ENCODE assay signal across 8 cellular contexts in the genomic region with DNA sequence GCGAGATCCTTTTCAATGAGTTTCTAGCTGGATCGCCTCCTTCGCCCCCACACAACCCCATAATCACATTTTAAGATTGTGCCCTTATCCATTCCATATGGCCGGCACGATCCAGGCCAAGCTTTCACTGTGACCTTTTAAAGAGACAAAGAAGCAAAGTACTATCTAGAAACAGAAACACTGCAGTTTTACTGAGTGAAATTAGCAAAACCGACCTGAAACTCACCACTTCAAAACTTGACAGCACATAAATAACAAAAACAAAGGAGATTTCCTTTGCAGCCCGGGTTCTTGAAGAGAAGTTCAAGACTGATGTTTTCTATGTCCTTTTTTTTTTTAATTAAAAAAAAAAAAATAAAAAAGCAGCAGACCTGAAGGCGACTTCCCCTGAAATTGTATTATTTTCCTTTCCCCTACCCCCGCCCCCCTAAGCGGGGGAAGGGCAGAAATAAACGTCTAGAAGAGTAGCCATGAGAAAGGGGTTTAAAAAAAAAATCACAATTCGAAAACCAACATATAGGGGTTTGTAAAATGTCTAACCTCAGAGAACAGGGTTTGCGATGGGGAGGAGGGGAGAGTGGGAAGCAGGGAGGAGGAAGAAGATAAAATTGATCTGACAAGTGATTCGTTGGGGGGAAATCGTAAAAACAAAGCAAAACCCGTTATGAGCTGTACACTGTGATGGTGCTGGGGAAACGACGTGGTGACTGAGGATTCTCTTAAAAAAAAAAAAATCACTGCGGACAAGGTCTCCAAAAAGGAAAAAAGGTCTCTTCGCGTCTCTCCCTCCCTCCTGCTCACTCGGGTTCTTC. TPM values are rescaled to one million over a fixed set of nuclear protein-coding genes. Genes with fewer than 3 reads are reported as not detected.
DNase-seq lines count a peak whose midpoint lies in the region; ATAC-seq and TF ChIP-seq lines count a peak whose summit lies in the region.

No MANE protein-coding gene starts in this region.

- TF ChIP-seq POLR2A in upper lobe of left lung (IDR thresholded peaks at IDR 0.05) = no peak

- no peak for TF ChIP-seq EP300 in upper lobe of left lung (IDR thresholded peaks at IDR 0.05)

- no peaks in the 10 kb centered on the region for H3K9me3 Mint-ChIP-seq in naive B cell

- H3K4me1 ChIP-seq in upper lobe of left lung = peaks cover 5 to 11% (median 9%) of the 10 kb centered on the region in 4 donors

- H3K36me3 Mint-ChIP-seq in naive B cell = peaks cover 2 to 9% of the 10 kb centered on the region in 2 donors

- no peak for TF ChIP-seq CTCF in fibroblast of pulmonary artery (IDR thresholded peaks at IDR 0.05; ENCODE audit: low read length, missing control alignments)
- TF ChIP-seq CTCF in upper lobe of left lung (IDR thresholded peaks at IDR 0.05) = no peak

- DNase-seq in activated CD4-positive, alpha-beta T cell treated with anti-CD3 and anti-CD28 coated beads for 48 hours = peak; percentile 64
- DNase-seq in activated CD4-positive, alpha-beta T cell treated with anti-CD3 and anti-CD28 coated beads, Interleukin-2, amount 50 U/mL, for 1 hour = no peak
- peak; percentile 50 for DNase-seq in MV-4-11 (lab: John Stamatoyannopoulos, UW)
- peak; percentile 44 for DNase-seq in activated T-cell treated with anti-CD3 and anti-CD28 coated beads, Interleukin-2, amount 50 U/mL, for 1 hour
- DNase-seq in fibroblast of pulmonary artery (ENCODE audit: low read depth) = peak; percentile 64
- peak; percentile 41 for DNase-seq in naive B cell
- peak in 1 of 2 donors; percentile 52 for DNase-seq in upper lobe of left lung

- no peaks in the 10 kb centered on the region for H3K27me3 Mint-ChIP-seq in naive B cell

- H3K27me3 ChIP-seq in upper lobe of left lung = no peaks in the 10 kb centered on the region

- H3K27ac ChIP-seq in upper lobe of left lung = peak overlapping the region; percentile 86 to 96 (median 93)

- H3K4me3 ChIP-seq in fibroblast of pulmonary artery (replicated peaks; ENCODE audit: low read depth, low read length) (peak overlapping the region; percentile 78), upper lobe of left lung (peak overlapping the region; percentile 83 to 95 (median 88))

- peaks cover 23 to 52% (median 42%) of the 10 kb centered on the region in 3 donors for H3K4me1 Mint-ChIP-seq in naive B cell

- no peaks in the 10 kb centered on the region for H3K9me3 ChIP-seq in upper lobe of left lung

- peak overlapping the region; percentile 96 to 99 (median 97) for H3K4me3 Mint-ChIP-seq in naive B cell

- peaks cover 0 to 7% (median 0%) of the 10 kb centered on the region in 4 donors for H3K36me3 ChIP-seq in upper lobe of left lung

- ATAC-seq in HG02571 (IDR thresholded peaks at IDR 0.05; ENCODE audit: unreplicated experiment) (peak; percentile 73), naive B cell (ENCODE audit: low read depth in 2 of 2) (no peak), upper lobe of left lung (ENCODE audit: low FRiP score in 2 of 2) (peak in 1 of 2 donors; percentile 69)

- 3 to 5% methylated on average over 22 of the region's 22 CpGs for WGBS in upper lobe of left lung, 2 donors

- H3K27ac Mint-ChIP-seq in naive B cell = peak overlapping the region; percentile 90 to 100 (median 98)

RNA-seq across cellular contexts. Expression of a gene that starts 1.5 kb away (rescaled TPM):
- 10 to 100 TPM; 44.5 to 68.6 (median 58.7) TPM for polyA plus RNA-seq in naive B cell (ENCODE audit: low read depth in 6 of 6)
- 10 to 100 TPM; 25.4 to 80.7 (median 45.0) TPM for total RNA-seq in upper lobe of left lung
